ENCODE assay signal across 24 cellular contexts in the genomic region with DNA sequence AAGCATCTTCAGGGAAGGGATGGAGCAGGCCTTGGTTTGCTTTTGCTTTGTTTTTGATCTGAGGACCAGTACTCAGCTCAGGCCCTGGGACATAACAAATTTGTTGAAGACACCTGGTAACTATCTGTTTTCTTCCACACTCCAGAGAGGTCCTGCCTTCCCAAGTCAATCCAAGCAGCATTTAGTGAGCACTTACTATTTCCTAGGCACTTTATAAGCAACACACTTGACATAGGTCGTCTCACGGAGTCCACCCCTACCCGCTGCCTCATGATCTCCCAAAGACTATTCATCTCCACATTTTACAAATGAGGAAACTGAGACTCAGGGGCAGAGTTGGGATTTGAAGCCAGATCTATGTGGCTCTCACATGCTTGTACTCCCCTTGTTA.
"Had no signal": no experiment of that assay in that cellular context is flagged by ENCODE, and none has a peak within 500 bp of the region (broad histone marks: within the 10 kb centered on the region; RNA-seq: fewer than 3 reads in every experiment).

No MANE protein-coding gene starts in this region.

- H3K9me3 ChIP-seq: colonic mucosa, pancreas, thyroid gland, upper lobe of right lung, vagina had no signal

- H3K36me3 Mint-ChIP-seq: naive B cell had no signal

- H3K27me3 Mint-ChIP-seq: progenitor cell of endocrine pancreas had no signal

- H3K36me3 ChIP-seq: colonic mucosa, pancreas, thyroid gland, upper lobe of right lung, vagina had no signal

- H3K4me3 ChIP-seq: colonic mucosa, hepatocyte, lung, pancreas, thyroid gland, upper lobe of right lung, vagina had no signal

- H3K27ac ChIP-seq: colonic mucosa, hepatocyte, pancreas, thyroid gland, upper lobe of right lung, vagina had no signal

- H3K27me3 ChIP-seq: colonic mucosa, hepatocyte, pancreas, thyroid gland, upper lobe of right lung, vagina had no signal

- H3K9me3 Mint-ChIP-seq: nephron progenitor cell had no signal

- H3K4me3 Mint-ChIP-seq: nephron progenitor cell had no signal

- DNase-seq: colonic mucosa; dermis blood vessel endothelial cell; erythroblast; foreskin melanocyte; head of caudate nucleus; left colon; left ventricle myocardium superior; mesenchymal stem cell; naive B cell; nephron progenitor cell; nucleus accumbens; pancreas; small intestine; stimulated activated CD4-positive, alpha-beta T cell treated with anti-CD3 and anti-CD28 coated beads, Interleukin-12 subunit alpha, Interleukin-12 subunit beta, amount 100 ng/mL, for 4 hours; stimulated activated CD4-positive, alpha-beta T cell treated with anti-CD3 and anti-CD28 coated beads, Interleukin-2, amount 100 ng/mL, for 48 hours; stimulated activated naive CD4-positive, alpha-beta T cell treated with Interleukin-2 at 50 U/mL for 16 hours; thyroid gland; upper lobe of right lung had no signal

- H3K79me2 ChIP-seq: hepatocyte had no signal

- H2AFZ ChIP-seq: hepatocyte had no signal

- ATAC-seq: left colon, left ventricle myocardium superior, pancreas, right cardiac atrium, upper lobe of right lung had no signal

- FAIRE-seq: endothelial cell of umbilical vein, pancreas, small intestine had no signal

- H3K4me2 ChIP-seq: hepatocyte had no signal

- H3K27ac Mint-ChIP-seq: nephron progenitor cell, progenitor cell of endocrine pancreas had no signal
